In genomic region chr6:113856571-113857564, GRCh38 we compare ENCODE assay signal across 7 cellular contexts. TPM values are rescaled to one million over a fixed set of nuclear protein-coding genes. Genes with fewer than 3 reads are reported as not detected.
DNase-seq lines count a peak whose midpoint lies in the region; ATAC-seq and TF ChIP-seq lines count a peak whose summit lies in the region.

Gene MARCKS (plus strand): TSS chr6:113857345. CDS start chr6:113857746, 401 bp downstream.

- H3F3A ChIP-seq in PC-9 (ENCODE audit: insufficient read depth, low read depth) = peaks cover 42% of the 10 kb centered on the region

- no TSS peak for BruUV-seq in PC-9 (replicated peaks; lab: Mats Ljungman, UMichigan)

- in situ Hi-C loops in astrocyte of the spinal cord (cut with HindIII; ENCODE audit: low sequenced_read_pairs) = no loop called here

- POLR2A ChIA-PET in PC-9 (lab: Charles Lee; ENCODE audit: unreplicated experiment) = no interaction called here

- DNase-seq in PC-9 (peak; percentile 77 to 79), astrocyte of the spinal cord (ENCODE audit: low read depth, low spot score) (peak; percentile 95), right cardiac atrium (peak; percentile 83 to 95 (median 92)), pons (ENCODE audit: low spot score) (peak; percentile 87)

- H3K9me3 ChIP-seq in PC-9 (ENCODE audit: insufficient read depth, low read depth) (0 out of 2 replicates have a peak, but pooled peaks cover 3% of the 10 kb centered on the region), right cardiac atrium (ENCODE audit: control insufficient read depth, low read length) (no peaks in the 10 kb centered on the region)

- H3K9ac ChIP-seq in KMS-11 = peak within 1 kb of the TSS; percentile 43; the same call in 1 of the 2 replicates

- TF ChIP-seq CTCF in KMS-11 (conservative IDR thresholded peaks at IDR 0.05; ENCODE audit: low read depth, low read length) = no peak
- TF ChIP-seq CTCF in PC-9 (conservative IDR thresholded peaks at IDR 0.05) = no peak
- no peak for TF ChIP-seq CTCF in astrocyte of the spinal cord (IDR thresholded peaks at IDR 0.05; ENCODE audit: low read depth, low read length)

- no peaks in the 10 kb centered on the region for H3K27me3 ChIP-seq in KMS-11 (ENCODE audit: insufficient read depth, low read depth)
- no peaks in the 10 kb centered on the region for H3K27me3 ChIP-seq in PC-9 (ENCODE audit: insufficient read depth, low read depth)
- H3K27me3 ChIP-seq in right cardiac atrium (ENCODE audit: control insufficient read depth, insufficient read depth) = no peaks in the 10 kb centered on the region

- H3K4me1 ChIP-seq in KMS-11 (ENCODE audit: low read depth, poor library complexity, severe bottlenecking) (no peaks in the 10 kb centered on the region), PC-9 (replicated peaks; ENCODE audit: insufficient read depth) (peaks cover 38% of the 10 kb centered on the region), right cardiac atrium (ENCODE audit: control insufficient read depth, insufficient read depth, low read length) (no peaks in the 10 kb centered on the region)

- peak; percentile 53 for TF ChIP-seq POLR2A in GM10847 (IDR thresholded peaks at IDR 0.05; ENCODE audit: extremely low read depth, insufficient read length)

- peak within 1 kb of the TSS; percentile 27; the same call in 1 of the 2 replicates for H3K27ac ChIP-seq in KMS-11
- H3K27ac ChIP-seq in PC-9 = peak within 1 kb of the TSS; percentile 98
- H3K27ac ChIP-seq in right cardiac atrium (ENCODE audit: low read length) = peak within 1 kb of the TSS; percentile 87

- H3K4me3 ChIP-seq in KMS-11 (IDR thresholded peaks at IDR 0.05; ENCODE audit: insufficient read depth, low read depth, low read length) (no peak within 1 kb of the TSS), PC-9 (peak within 1 kb of the TSS; percentile 100), astrocyte of the spinal cord (ENCODE audit: low read depth, low read length) (peak within 1 kb of the TSS; percentile 98), right cardiac atrium (ENCODE audit: low read length) (peak within 1 kb of the TSS; percentile 97)

- H4K20me1 ChIP-seq in KMS-11 (ENCODE audit: insufficient read depth) (no peaks in the 10 kb centered on the region), PC-9 (ENCODE audit: insufficient read depth) (peaks cover 5% of the 10 kb centered on the region; the same call in 1 of the 2 replicates)

- ATAC-seq in GM21825 (IDR thresholded peaks at IDR 0.05; ENCODE audit: unreplicated experiment) = peak; percentile 40
- ATAC-seq in right cardiac atrium = peak; percentile 80 to 83

- intact Hi-C loops in PC-9 (cut with micrococcal nuclease; ENCODE audit: unreplicated experiment) (loop anchor here (1.0 to 5.0 kb wide), 7 partner anchors 94 to 980 kb away; no protein-coding TSS in a partner anchor), right cardiac atrium (cut with DNase I) (loop anchor here in 3 of 4 donors (5.0 to 10.0 kb wide), 4 partner anchors 292 to 1072 kb away; no protein-coding TSS in a partner anchor)

- H3K4me2 ChIP-seq in KMS-11 = peak within 1 kb of the TSS; percentile 86
- peak within 1 kb of the TSS; percentile 79 for H3K4me2 ChIP-seq in PC-9

- H2AFZ ChIP-seq in KMS-11 (ENCODE audit: low read depth) (peak within 1 kb of the TSS; percentile 68), PC-9 (peak within 1 kb of the TSS; percentile 74)

- under 1% methylated on average over 50 of the region's 50 CpGs for WGBS in right cardiac atrium

- H3K9me2 ChIP-seq in PC-9 (ENCODE audit: insufficient read depth) = no peaks in the 10 kb centered on the region

- CTCF ChIA-PET in PC-9 (lab: Charles Lee) = no interaction called here

- no peaks in the 10 kb centered on the region for H3K79me2 ChIP-seq in KMS-11 (ENCODE audit: insufficient read depth, low read depth)
- peaks cover 43% of the 10 kb centered on the region for H3K79me2 ChIP-seq in PC-9 (ENCODE audit: low read depth)

- H3K36me3 ChIP-seq in KMS-11 (ENCODE audit: insufficient read depth) = no peaks in the 10 kb centered on the region
- H3K36me3 ChIP-seq in PC-9 (ENCODE audit: low read depth) = peaks cover 24% of the 10 kb centered on the region

RNA-seq across cellular contexts. Expression of gene MARCKS, which starts in this region (rescaled TPM):
- total RNA-seq in PC-9 (2021) (93.2 and 106 TPM in 2 replicates), right cardiac atrium (10 to 100 TPM; 18.4 to 28.9 (median 23.6) TPM)
- polyA plus RNA-seq in right cardiac atrium = 11.0 TPM

Comparison
In these comparisons a context has a peak if more than half of its experiments do, and no peak if none do; other contexts are left out.
1. H3K27ac ChIP-seq: peak in every context shown above with its lines; median percentile 98 in PC-9; 87 in right cardiac atrium; 27 in KMS-11.